ENCODE assay signal across 12 cellular contexts in genomic region chr9:85602742-85603141, GRCh38.
"Had no signal": no experiment of that assay in that cellular context is flagged by ENCODE, and none has a peak within 500 bp of the region (broad histone marks: within the 10 kb centered on the region; RNA-seq: fewer than 3 reads in every experiment).

No MANE protein-coding gene starts in this region.

- H3K4me3 Mint-ChIP-seq: naive B cell, nephron had no signal

- H3K27ac Mint-ChIP-seq: nephron had no signal

- DNase-seq: effector CD4-positive, alpha-beta T cell; mesendoderm; naive B cell; psoas muscle; retina; stimulated activated CD4-positive, alpha-beta T cell treated with anti-CD3 and anti-CD28 coated beads, Interleukin-2, amount 100 ng/mL, for 24 hours; stimulated activated CD4-positive, alpha-beta T cell treated with anti-CD3 and anti-CD28 coated beads, Interleukin-4, amount 100 ng/mL, for 4 hours; stimulated activated naive CD4-positive, alpha-beta T cell; stomach; substantia nigra; transverse colon had no signal

- H3K27me3 Mint-ChIP-seq: naive B cell had no signal
